11 cellular contexts compared by ENCODE assay signal in genomic region chr7:47405921-47406765, GRCh38.
A peak's percentile ranks its signal among the peaks of the same experiment; 100 is the strongest.
DNase-seq lines count a peak whose midpoint lies in the region; ATAC-seq, FAIRE-seq and TF ChIP-seq lines count a peak whose summit lies in the region.
"Had no signal": no experiment of that assay in that cellular context is flagged by ENCODE, and none has a peak within 500 bp of the region (broad histone marks: within the 10 kb centered on the region; RNA-seq: fewer than 3 reads in every experiment).

No MANE protein-coding gene starts in this region.

- peak; percentile 89 for DNase-seq in H4 (ENCODE audit: low spot score)
- peak; percentile 75 for DNase-seq in mammary epithelial cell
- peak; percentile 90 for DNase-seq in kidney
- DNase-seq in stimulated activated CD8-positive, alpha-beta memory T cell treated with anti-CD3 and anti-CD28 coated beads, Interleukin-4, amount 100 ng/mL, for 48 hours: no peak
- no peak for DNase-seq in CD4-positive, alpha-beta memory T cell
- no peak for DNase-seq in activated CD4-positive, alpha-beta memory T cell treated with anti-CD3 and anti-CD28 coated beads for 36 hours
- DNase-seq: activated CD8-positive, alpha-beta memory T cell treated with anti-CD3 and anti-CD28 coated beads for 24 hours; NCI-H2107; stimulated activated CD4-positive, alpha-beta T cell treated with anti-CD3 and anti-CD28 coated beads, Interleukin-1b, Interleukin-23, amount 100 ng/mL, for 48 hours had no signal

- no peak overlapping the region for H3K9ac ChIP-seq in mammary epithelial cell (ENCODE audit: insufficient read depth, low read length)
- H3K9ac ChIP-seq in kidney (ENCODE audit: low read length in 2 of 2): peak overlapping the region in 1 of 2 donors; percentile 48

- WGBS in mammary epithelial cell (ENCODE audit: low coverage, missing lambda C conversion rate): 35% methylated on average over 7 of the region's 13 CpGs

- TF ChIP-seq CTCF in mammary epithelial cell (conservative IDR thresholded peaks at IDR 0.05 in 1 of 2, IDR thresholded peaks at IDR 0.05 in 1 of 2; ENCODE audit: extremely low read depth in 1 of 2, insufficient read depth in 1 of 2, low read depth in 1 of 2, low read length in 2 of 2) (no peak), kidney (IDR thresholded peaks at IDR 0.05; ENCODE audit: borderline replicate concordance, extremely low read depth, insufficient read depth) (no peak)

- no peaks in the 10 kb centered on the region for H3K27me3 ChIP-seq in mammary epithelial cell (ENCODE audit: insufficient read depth, low read length)
- no peaks in the 10 kb centered on the region for H3K27me3 ChIP-seq in CD4-positive, alpha-beta memory T cell (ENCODE audit: insufficient read depth, low read length)

- H3K9me3 ChIP-seq in mammary epithelial cell (replicated peaks; ENCODE audit: insufficient read depth, low read length) (no peaks in the 10 kb centered on the region), kidney (ENCODE audit: control insufficient read depth in 1 of 2, low read length in 2 of 2) (no peaks in the 10 kb centered on the region)
- H3K9me3 ChIP-seq in CD4-positive, alpha-beta memory T cell (ENCODE audit: control insufficient read depth in 1 of 2, low read length in 2 of 2): no peaks in the 10 kb centered on the region

- peak overlapping the region; percentile 61 for H3K4me2 ChIP-seq in mammary epithelial cell (ENCODE audit: insufficient read depth, low read depth, low read length)

- H3K27ac ChIP-seq in mammary epithelial cell (ENCODE audit: insufficient read depth, low read depth, low read length): no peak overlapping the region
- peak overlapping the region; percentile 89 to 90 for H3K27ac ChIP-seq in kidney (ENCODE audit: low read depth in 2 of 2, low read length in 2 of 2)
- H3K27ac ChIP-seq in skin epidermis: peak overlapping the region in 11 of 21 experiments; percentile 21 to 69 (median 52)
- no peak overlapping the region for H3K27ac ChIP-seq in CD4-positive, alpha-beta memory T cell (ENCODE audit: low read depth, low read length)

- no peaks in the 10 kb centered on the region for H3K36me3 ChIP-seq in mammary epithelial cell (ENCODE audit: insufficient read depth, low read length)
- peaks cover 13 to 29% of the 10 kb centered on the region in 2 donors for H3K36me3 ChIP-seq in kidney (ENCODE audit: control insufficient read depth in 1 of 2, insufficient read depth in 2 of 2, low read length in 2 of 2)
- H3K36me3 ChIP-seq in CD4-positive, alpha-beta memory T cell (ENCODE audit: insufficient read depth, low read length): no peaks in the 10 kb centered on the region

- in situ Hi-C loops in mammary epithelial cell (cut with MboI; ENCODE audit: low sequenced_read_pairs in 2 of 2): no loop called here

- H4K20me1 ChIP-seq in mammary epithelial cell (ENCODE audit: insufficient read depth, low read length): no peaks in the 10 kb centered on the region

- no peak for FAIRE-seq in kidney (lab: Jason Lieb, UNC)

- POLR2A ChIA-PET in CD4-positive, alpha-beta memory T cell (lab: Charles Lee; ENCODE audit: partially characterized antibody): no interaction called here
- POLR2A ChIA-PET in activated CD4-positive, alpha-beta memory T cell treated with anti-CD3 and anti-CD28 coated beads for 36 hours (lab: Charles Lee): no interaction called here

- H3K27ac Mint-ChIP-seq in CD4-positive, alpha-beta memory T cell: no peak overlapping the region
- H3K27ac Mint-ChIP-seq in activated CD4-positive, alpha-beta memory T cell treated with anti-CD3 and anti-CD28 coated beads for 36 hours: no peak overlapping the region

- CTCF ChIA-PET in mammary epithelial cell (lab: Charles Lee; ENCODE audit: low non-redundant PET): no interaction called here
- CTCF ChIA-PET in CD4-positive, alpha-beta memory T cell (lab: Charles Lee; ENCODE audit: partially characterized antibody): no interaction called here
- CTCF ChIA-PET in activated CD4-positive, alpha-beta memory T cell treated with anti-CD3 and anti-CD28 coated beads for 36 hours (lab: Charles Lee): no interaction called here

- BruUV-seq in mammary epithelial cell (replicated peaks; lab: Mats Ljungman, UMichigan): no TSS peak

- dilution Hi-C loops in mammary epithelial cell (cut with HindIII; ENCODE audit: low sequenced_read_pairs): no loop called here

- ATAC-seq in HG03139 (IDR thresholded peaks at IDR 0.05; ENCODE audit: unreplicated experiment): no peak

- H3K36me3 Mint-ChIP-seq in CD4-positive, alpha-beta memory T cell: no peaks in the 10 kb centered on the region
- no peaks in the 10 kb centered on the region for H3K36me3 Mint-ChIP-seq in activated CD4-positive, alpha-beta memory T cell treated with anti-CD3 and anti-CD28 coated beads for 36 hours

- no peaks in the 10 kb centered on the region for H3K27me3 Mint-ChIP-seq in CD4-positive, alpha-beta memory T cell
- no peaks in the 10 kb centered on the region for H3K27me3 Mint-ChIP-seq in activated CD4-positive, alpha-beta memory T cell treated with anti-CD3 and anti-CD28 coated beads for 36 hours

- no peak overlapping the region for H3K4me3 Mint-ChIP-seq in CD4-positive, alpha-beta memory T cell
- no peak overlapping the region for H3K4me3 Mint-ChIP-seq in activated CD4-positive, alpha-beta memory T cell treated with anti-CD3 and anti-CD28 coated beads for 36 hours

- no peaks in the 10 kb centered on the region for H3K4me1 Mint-ChIP-seq in CD4-positive, alpha-beta memory T cell
- no peaks in the 10 kb centered on the region for H3K4me1 Mint-ChIP-seq in activated CD4-positive, alpha-beta memory T cell treated with anti-CD3 and anti-CD28 coated beads for 36 hours (ENCODE audit: low read depth)

- H2AFZ ChIP-seq in mammary epithelial cell (ENCODE audit: low read depth, low read length): peak overlapping the region; percentile 43

- no peak overlapping the region for H3K4me3 ChIP-seq in mammary epithelial cell (replicated peaks in 1 of 3; ENCODE audit: insufficient read depth in 1 of 3, low read depth in 2 of 3, low read length in 3 of 3)
- no peak overlapping the region for H3K4me3 ChIP-seq in kidney (ENCODE audit: low read length in 2 of 2)
- no peak overlapping the region for H3K4me3 ChIP-seq in skin epidermis
- H3K4me3 ChIP-seq in CD4-positive, alpha-beta memory T cell (ENCODE audit: low read length in 2 of 2): no peak overlapping the region

- intact Hi-C loops in mammary epithelial cell (cut with micrococcal nuclease): no loop called here
- intact Hi-C loops in kidney (cut with DNase I): no loop called here
- intact Hi-C loops in CD4-positive, alpha-beta memory T cell (cut with micrococcal nuclease): no loop called here
- intact Hi-C loops in activated CD4-positive, alpha-beta memory T cell treated with anti-CD3 and anti-CD28 coated beads for 36 hours (cut with micrococcal nuclease): no loop called here

- H3K4me1 ChIP-seq in mammary epithelial cell (ENCODE audit: insufficient read depth, low read length) (peaks cover 41% of the 10 kb centered on the region), kidney (ENCODE audit: control insufficient read depth in 1 of 2, insufficient read depth in 1 of 2, low read depth in 1 of 2, low read length in 2 of 2) (peaks cover 25 to 43% of the 10 kb centered on the region in 2 donors)
- no peaks in the 10 kb centered on the region for H3K4me1 ChIP-seq in CD4-positive, alpha-beta memory T cell (ENCODE audit: insufficient read depth, low read length)

- H3K9me3 Mint-ChIP-seq in CD4-positive, alpha-beta memory T cell: peaks cover 0 to 6% (median 0%) of the 10 kb centered on the region in 8 donors
- H3K9me3 Mint-ChIP-seq in activated CD4-positive, alpha-beta memory T cell treated with anti-CD3 and anti-CD28 coated beads for 36 hours: no peaks in the 10 kb centered on the region

- H3K79me2 ChIP-seq in mammary epithelial cell (ENCODE audit: insufficient read depth, low read length): no peaks in the 10 kb centered on the region

Comparison
In these comparisons a context has a peak if more than half of its experiments do, and no peak if none do; other contexts are left out.
1. DNase-seq: peak in H4 (single experiment), mammary epithelial cell (single experiment) and kidney (single experiment); none in stimulated activated CD8-positive, alpha-beta memory T cell treated with anti-CD3 and anti-CD28 coated beads, Interleukin-4, amount 100 ng/mL, for 48 hours (single experiment), CD4-positive, alpha-beta memory T cell (0 of 5) and activated CD4-positive, alpha-beta memory T cell treated with anti-CD3 and anti-CD28 coated beads for 36 hours (single experiment).
2. H3K27ac ChIP-seq: peak in kidney (2 of 2) and skin epidermis (11 of 21); none in mammary epithelial cell (single experiment) and CD4-positive, alpha-beta memory T cell (single experiment).